2 cellular contexts compared by ENCODE assay signal in genomic region chr20:2770091-2770490, GRCh38. TPM values are rescaled to one million over a fixed set of nuclear protein-coding genes. Genes with fewer than 3 reads are reported as not detected.
"Had no signal": no experiment of that assay in that cellular context is flagged by ENCODE, and none has a peak within 500 bp of the region (broad histone marks: within the 10 kb centered on the region; RNA-seq: fewer than 3 reads in every experiment).

No MANE protein-coding gene starts in this region.

RNA-seq across cellular contexts. Expression of gene CPXM1, which starts 30.3 kb away (rescaled TPM):
- total RNA-seq: HT-29 had no signal

RNA-seq across cellular contexts. Expression of gene C20orf141, which starts 44.7 kb away (rescaled TPM):
- total RNA-seq: HT-29, SK-MEL-5 had no signal

RNA-seq across cellular contexts. Expression of gene TMEM239, which starts 46.1 kb away (rescaled TPM):
- total RNA-seq: HT-29, SK-MEL-5 had no signal
